ENCODE assay signal across 25 cellular contexts in the genomic region with DNA sequence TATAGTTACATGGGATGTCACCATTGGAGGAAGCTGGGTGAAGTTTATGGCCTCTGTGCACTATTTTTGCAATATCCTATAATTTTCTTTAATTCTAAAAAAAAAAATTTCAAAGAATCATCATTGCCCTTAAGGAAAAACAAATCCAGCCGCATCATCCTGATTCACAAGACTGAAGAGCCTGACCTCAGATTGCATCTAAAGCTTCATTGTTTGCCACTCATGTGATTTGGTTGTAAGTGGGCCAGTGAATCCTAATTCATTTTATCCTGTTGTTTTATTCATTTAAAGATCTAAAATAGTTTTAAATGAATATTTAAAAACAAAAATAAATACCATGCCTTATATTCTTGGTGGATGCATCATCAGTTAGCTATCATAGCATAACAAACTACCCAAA.
"Had no signal": no experiment of that assay in that cellular context is flagged by ENCODE, and none has a peak within 500 bp of the region (broad histone marks: within the 10 kb centered on the region; RNA-seq: fewer than 3 reads in every experiment).

No MANE protein-coding gene starts in this region.

- H3K4me3 ChIP-seq: dorsolateral prefrontal cortex, lung, mucosa of descending colon, pancreas, prostate gland, right lobe of liver, thoracic aorta, tibial nerve, upper lobe of right lung, uterus had no signal

- H3K4me1 ChIP-seq: foreskin keratinocyte, pancreas, prostate gland, right lobe of liver, tibial nerve, upper lobe of right lung, uterus had no signal

- H3K36me3 ChIP-seq: neutrophil, pancreas, prostate gland, right lobe of liver, thoracic aorta, tibial nerve, upper lobe of right lung, uterus had no signal

- DNase-seq: caudate nucleus; cerebellar nuclear complex; dorsolateral prefrontal cortex; effector CD4-positive, alpha-beta T cell; foreskin keratinocyte; kidney; mucosa of descending colon; naive B cell; pancreas; retina; right lobe of liver; stimulated activated CD4-positive, alpha-beta T cell treated with anti-CD3 and anti-CD28 coated beads, Interleukin-2, amount 100 ng/mL, for 24 hours; stimulated activated CD4-positive, alpha-beta T cell treated with anti-CD3 and anti-CD28 coated beads, Interleukin-4, amount 100 ng/mL, for 24 hours; stimulated activated naive CD8-positive, alpha-beta T cell treated with anti-CD3 and anti-CD28 coated beads, Interleukin-15, Interleukin-2, amounts not matched to agents 100 U/mL and 50 U/mL, for 24 hours; substantia nigra; upper lobe of right lung; uterus had no signal

- H3K9me3 ChIP-seq: mucosa of descending colon, neutrophil, pancreas, prostate gland, right lobe of liver, thoracic aorta, tibial nerve, upper lobe of right lung, uterus had no signal

- ATAC-seq: foreskin keratinocyte; left lobe of liver; mucosa of descending colon; natural killer cell treated with Interleukin-12 subunit alpha and Interleukin-12 subunit beta and Interleukin-15 and Interleukin-18, amount 100 ng/mL, for 72 hours; pancreas; right lobe of liver; stimulated activated effector memory CD8-positive, alpha-beta T cell treated with anti-CD3 and anti-CD28 coated beads, Interleukin-12 subunit alpha, Interleukin-12 subunit beta, amount 100 ng/mL, for 72 hours; stimulated activated naive CD8-positive, alpha-beta T cell treated with anti-CD3 and anti-CD28 coated beads, Interleukin-15, Interleukin-2, amounts not matched to agents 100 U/mL and 50 U/mL, for 24 hours; upper lobe of right lung had no signal

- H3K27me3 ChIP-seq: dorsolateral prefrontal cortex, neutrophil, pancreas, right lobe of liver, tibial nerve, upper lobe of right lung, uterus had no signal

- H3K27ac ChIP-seq: foreskin keratinocyte, neutrophil, pancreas, prostate gland, right lobe of liver, thoracic aorta, tibial nerve, upper lobe of right lung, uterus had no signal
